ENCODE assay signal across 1 cellular context in genomic region chr7:100098913-100099312, GRCh38.
TF ChIP-seq lines count a peak whose summit lies in the region.

No MANE protein-coding gene starts in this region.

TF ChIP-seq in GM12878, 131 proteins besides CTCF, POLR2A, EP300 and RAD21:
- TF ChIP-seq ZNF687 (IDR thresholded peaks at IDR 0.05) (no peak), TARDBP (IDR thresholded peaks at IDR 0.05; ENCODE audit: borderline replicate concordance) (no peak), WRNIP1 (IDR thresholded peaks at IDR 0.05; ENCODE audit: borderline replicate concordance, low read depth, low read length) (no peak), PML (IDR thresholded peaks at IDR 0.05; ENCODE audit: low read length) (no peak), YY1 (IDR thresholded peaks at IDR 0.05; ENCODE audit: low read depth, low read length) (no peak), CUX1 (IDR thresholded peaks at IDR 0.05; ENCODE audit: insufficient replicate concordance, low read depth, low read length) (no peak), FOXM1 (IDR thresholded peaks at IDR 0.05; ENCODE audit: low read depth, low read length) (no peak), PKNOX1 (IDR thresholded peaks at IDR 0.05) (no peak), NFXL1 (IDR thresholded peaks at IDR 0.05; ENCODE audit: borderline replicate concordance) (no peak), BCL11A (IDR thresholded peaks at IDR 0.05; ENCODE audit: low read depth, low read length) (no peak), ESRRA (IDR thresholded peaks at IDR 0.05; ENCODE audit: low read length) (no peak), USF2 (IDR thresholded peaks at IDR 0.05; ENCODE audit: borderline replicate concordance, low read depth, low read length) (no peak), EGR1 (IDR thresholded peaks at IDR 0.05; ENCODE audit: borderline replicate concordance in 1 of 2, low read depth in 2 of 2, low read length in 2 of 2) (no peak), NR2F1 (conservative IDR thresholded peaks at IDR 0.05) (no peak), FOS (IDR thresholded peaks at IDR 0.05; ENCODE audit: borderline replicate concordance, extremely low read depth, insufficient read length) (no peak), KAT2A (conservative IDR thresholded peaks at IDR 0.05; ENCODE audit: control insufficient read depth, low read depth, low read length) (no peak), DPF2 (IDR thresholded peaks at IDR 0.05) (no peak)
- TF ChIP-seq, protein P1, sequence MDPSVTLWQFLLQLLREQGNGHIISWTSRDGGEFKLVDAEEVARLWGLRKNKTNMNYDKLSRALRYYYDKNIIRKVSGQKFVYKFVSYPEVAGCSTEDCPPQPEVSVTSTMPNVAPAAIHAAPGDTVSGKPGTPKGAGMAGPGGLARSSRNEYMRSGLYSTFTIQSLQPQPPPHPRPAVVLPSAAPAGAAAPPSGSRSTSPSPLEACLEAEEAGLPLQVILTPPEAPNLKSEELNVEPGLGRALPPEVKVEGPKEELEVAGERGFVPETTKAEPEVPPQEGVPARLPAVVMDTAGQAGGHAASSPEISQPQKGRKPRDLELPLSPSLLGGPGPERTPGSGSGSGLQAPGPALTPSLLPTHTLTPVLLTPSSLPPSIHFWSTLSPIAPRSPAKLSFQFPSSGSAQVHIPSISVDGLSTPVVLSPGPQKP (IDR thresholded peaks at IDR 0.05; ENCODE audit: low read depth, low read length): no peak
